ENCODE assay signal across 1 cellular context in the genomic region with DNA sequence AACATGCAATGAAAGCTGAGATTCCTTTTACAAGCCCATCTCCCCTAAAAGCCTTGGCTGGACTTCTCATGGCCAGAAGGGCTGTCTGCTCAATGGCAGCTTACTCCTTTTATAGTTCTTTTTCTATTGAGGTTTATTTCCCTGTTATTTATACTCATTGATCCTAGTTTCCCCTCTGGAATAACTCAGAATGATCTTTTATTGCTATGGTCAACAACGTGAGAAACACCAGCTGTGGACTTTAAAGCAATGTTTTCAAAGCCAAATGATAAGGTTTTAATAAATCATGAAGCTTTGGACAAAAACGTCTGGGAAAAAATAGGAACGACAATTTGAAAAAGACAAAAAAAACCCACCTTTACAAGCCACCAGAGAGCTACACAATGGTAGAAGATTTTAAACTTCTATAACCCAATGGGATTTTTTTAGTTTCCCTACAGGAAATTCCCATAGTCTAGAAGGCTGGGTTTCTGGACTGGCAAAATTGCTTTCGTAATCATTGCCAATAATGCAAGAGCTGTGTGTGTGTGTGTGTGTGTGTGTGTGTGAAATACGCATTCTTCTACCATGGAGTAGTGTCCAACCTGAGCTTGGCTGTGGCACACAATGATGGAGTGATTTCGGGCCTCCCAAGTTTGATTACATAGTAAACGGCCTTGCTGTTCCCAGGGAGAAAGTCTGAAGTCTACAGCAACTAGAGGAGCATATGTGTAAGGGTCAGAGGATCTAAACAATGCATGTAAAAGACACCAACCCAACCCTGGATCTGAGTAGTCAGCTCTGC.
TF ChIP-seq lines count a peak whose summit lies in the region.

No MANE protein-coding gene starts in this region.

TF ChIP-seq in HepG2, 621 proteins besides CTCF, POLR2A, EP300 and RAD21 (continued from another document):
- TF ChIP-seq, protein P1, sequence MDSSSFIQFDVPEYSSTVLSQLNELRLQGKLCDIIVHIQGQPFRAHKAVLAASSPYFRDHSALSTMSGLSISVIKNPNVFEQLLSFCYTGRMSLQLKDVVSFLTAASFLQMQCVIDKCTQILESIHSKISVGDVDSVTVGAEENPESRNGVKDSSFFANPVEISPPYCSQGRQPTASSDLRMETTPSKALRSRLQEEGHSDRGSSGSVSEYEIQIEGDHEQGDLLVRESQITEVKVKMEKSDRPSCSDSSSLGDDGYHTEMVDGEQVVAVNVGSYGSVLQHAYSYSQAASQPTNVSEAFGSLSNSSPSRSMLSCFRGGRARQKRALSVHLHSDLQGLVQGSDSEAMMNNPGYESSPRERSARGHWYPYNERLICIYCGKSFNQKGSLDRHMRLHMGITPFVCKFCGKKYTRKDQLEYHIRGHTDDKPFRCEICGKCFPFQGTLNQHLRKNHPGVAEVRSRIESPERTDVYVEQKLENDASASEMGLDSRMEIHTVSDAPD (CRISPR knock-in tag; IDR thresholded peaks at IDR 0.05): peak; percentile 53; the same call in 1 of the 2 replicates
- TF ChIP-seq TEAD3 (CRISPR knock-in tag; optimal IDR thresholded peaks at IDR 0.05; ENCODE audit: borderline replicate concordance) (peak; percentile 14), REPIN1 (CRISPR knock-in tag; IDR thresholded peaks at IDR 0.05; ENCODE audit: borderline replicate concordance, low read depth) (0 out of 2 replicates have a peak, but pooled peaks have one; percentile 29)
- TF ChIP-seq, protein P2, sequence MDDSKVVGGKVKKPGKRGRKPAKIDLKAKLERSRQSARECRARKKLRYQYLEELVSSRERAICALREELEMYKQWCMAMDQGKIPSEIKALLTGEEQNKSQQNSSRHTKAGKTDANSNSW (CRISPR knock-in tag; IDR thresholded peaks at IDR 0.05; ENCODE audit: borderline replicate concordance): no peak
